8 cellular contexts compared by ENCODE assay signal in the genomic region with DNA sequence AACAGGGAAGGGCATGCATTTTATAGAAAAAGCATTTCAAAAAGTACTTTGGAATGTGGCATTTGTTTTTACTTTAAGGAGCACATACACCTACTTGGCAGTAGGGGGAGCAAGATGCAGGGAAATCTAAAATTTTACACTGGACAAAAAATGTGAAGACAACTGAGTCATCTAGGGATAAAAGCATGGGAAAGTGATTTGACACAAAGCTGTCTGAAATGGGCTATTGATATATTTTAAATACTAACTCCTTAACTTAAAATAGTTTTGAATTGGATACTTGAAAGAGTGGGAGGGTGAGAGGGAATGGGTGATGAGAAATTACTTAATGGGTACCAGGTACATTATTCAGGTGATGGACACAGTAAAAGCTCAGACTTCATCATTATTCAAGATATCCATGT. TPM values are rescaled to one million over a fixed set of nuclear protein-coding genes. Genes with fewer than 3 reads are reported as not detected.
DNase-seq lines count a peak whose midpoint lies in the region; ATAC-seq and TF ChIP-seq lines count a peak whose summit lies in the region.

No MANE protein-coding gene starts in this region.

- no peak overlapping the region for H3K18ac ChIP-seq in neuronal stem cell (ENCODE audit: low read length)

- peaks cover 3% of the 10 kb centered on the region for H3K4me1 ChIP-seq in KMS-11 (ENCODE audit: low read depth, poor library complexity, severe bottlenecking)
- H3K4me1 ChIP-seq in liver (ENCODE audit: control insufficient read depth in 4 of 4, insufficient read depth in 4 of 4, low read length in 3 of 4): peaks cover 0 to 2% (median 0%) of the 10 kb centered on the region in 4 donors
- H3K4me1 ChIP-seq in neuronal stem cell (ENCODE audit: control insufficient read depth in 2 of 2, insufficient read depth in 1 of 2, low read depth in 1 of 2, low read length in 2 of 2): no peaks in the 10 kb centered on the region

- no peak overlapping the region for H2BK15ac ChIP-seq in neuronal stem cell (ENCODE audit: low read length)

- POLR2A ChIA-PET in activated CD4-positive, alpha-beta T cell treated with anti-CD3 and anti-CD28 coated beads for 36 hours (lab: Charles Lee): no interaction called here

- H3K9ac ChIP-seq in KMS-11: no peak overlapping the region
- H3K9ac ChIP-seq in liver (ENCODE audit: low read depth in 1 of 2, low read length in 2 of 2): no peak overlapping the region
- H3K9ac ChIP-seq in neuronal stem cell (ENCODE audit: low read depth, low read length, poor library complexity): no peak overlapping the region

- intact Hi-C loops in activated CD4-positive, alpha-beta T cell treated with anti-CD3 and anti-CD28 coated beads for 36 hours (cut with DNase I, micrococcal nuclease): loop anchor here in 1 of 2 experiments (1.0 to 10.0 kb wide), 3 partner anchors 340 to 603 kb away; no protein-coding TSS in a partner anchor

- no peak overlapping the region for H2BK120ac ChIP-seq in neuronal stem cell (ENCODE audit: low read depth, low read length)

- peaks cover 16% of the 10 kb centered on the region for H3K27me3 Mint-ChIP-seq in activated CD4-positive, alpha-beta T cell treated with anti-CD3 and anti-CD28 coated beads for 36 hours
- H3K27me3 Mint-ChIP-seq in immature natural killer cell (ENCODE audit: low read depth in 3 of 3): peaks cover 0 to 1% (median 0%) of the 10 kb centered on the region in 3 donors

- no peaks in the 10 kb centered on the region for H4K20me1 ChIP-seq in KMS-11 (ENCODE audit: insufficient read depth)

- no peaks in the 10 kb centered on the region for H3K9me3 Mint-ChIP-seq in activated CD4-positive, alpha-beta T cell treated with anti-CD3 and anti-CD28 coated beads for 36 hours (ENCODE audit: low read depth)
- no peaks in the 10 kb centered on the region for H3K9me3 Mint-ChIP-seq in immature natural killer cell

- no peak overlapping the region for H3K4me2 ChIP-seq in KMS-11
- H3K4me2 ChIP-seq in neuronal stem cell (ENCODE audit: insufficient read depth, low read length, poor library complexity, severe bottlenecking): no peak overlapping the region

- no peaks in the 10 kb centered on the region for H3K36me3 Mint-ChIP-seq in activated CD4-positive, alpha-beta T cell treated with anti-CD3 and anti-CD28 coated beads for 36 hours (ENCODE audit: low read depth)
- H3K36me3 Mint-ChIP-seq in immature natural killer cell: no peaks in the 10 kb centered on the region

- H2BK5ac ChIP-seq in neuronal stem cell (ENCODE audit: low read length): no peak overlapping the region

- ATAC-seq in activated CD4-positive, alpha-beta T cell treated with anti-CD3 and anti-CD28 coated beads for 36 hours: no peak

- H3K4ac ChIP-seq in neuronal stem cell (ENCODE audit: low read length): no peak overlapping the region

- H3K27me3 ChIP-seq in KMS-11 (ENCODE audit: insufficient read depth, low read depth) (no peaks in the 10 kb centered on the region), liver (ENCODE audit: control insufficient read depth in 4 of 4, insufficient read depth in 4 of 4, low read length in 3 of 4) (peaks cover 0 to 5% (median 0%) of the 10 kb centered on the region in 4 donors), neuronal stem cell (ENCODE audit: control insufficient read depth in 3 of 3, insufficient read depth in 3 of 3, low read depth in 1 of 3, low read length in 3 of 3) (no peaks in the 10 kb centered on the region)

- H3K79me2 ChIP-seq in KMS-11 (ENCODE audit: insufficient read depth, low read depth): no peaks in the 10 kb centered on the region

- no peak overlapping the region for H3K14ac ChIP-seq in neuronal stem cell (ENCODE audit: low read length)

- H3K4me1 Mint-ChIP-seq in activated CD4-positive, alpha-beta T cell treated with anti-CD3 and anti-CD28 coated beads for 36 hours: no peaks in the 10 kb centered on the region
- H3K4me1 Mint-ChIP-seq in immature natural killer cell: no peaks in the 10 kb centered on the region

- no peak overlapping the region for H3K23ac ChIP-seq in neuronal stem cell (ENCODE audit: low read depth, low read length, poor library complexity)

- H3K4me3 Mint-ChIP-seq in activated CD4-positive, alpha-beta T cell treated with anti-CD3 and anti-CD28 coated beads for 36 hours: no peak overlapping the region
- H3K4me3 Mint-ChIP-seq in immature natural killer cell: no peak overlapping the region

- no peak overlapping the region for H2AK5ac ChIP-seq in neuronal stem cell (ENCODE audit: low read depth, low read length)

- TF ChIP-seq CTCF in KMS-11 (conservative IDR thresholded peaks at IDR 0.05; ENCODE audit: low read depth, low read length): peak; percentile 84
- peak; percentile 81 for TF ChIP-seq CTCF in liver (IDR thresholded peaks at IDR 0.05; ENCODE audit: low read depth, low read length, missing input control)

- TF ChIP-seq RAD21 in liver (IDR thresholded peaks at IDR 0.05): peak; percentile 91 to 93

- CTCF ChIA-PET in activated CD4-positive, alpha-beta T cell treated with anti-CD3 and anti-CD28 coated beads for 36 hours (lab: Charles Lee): interaction anchor here (0.6 to 1.2 kb wide), 3 partner anchors 9 to 966 kb away, joined by 3 to 4 read pairs (median 3); no protein-coding TSS in a partner anchor

- H2BK12ac ChIP-seq in neuronal stem cell (ENCODE audit: low read length): no peak overlapping the region

- DNase-seq in ELR (ENCODE audit: low read depth) (peak; percentile 32), astrocyte of the hippocampus (ENCODE audit: low read depth, low spot score) (peak; percentile 59), neuronal stem cell (ENCODE audit: low spot score) (no peak), hepatic stellate cell (ENCODE audit: low spot score) (no peak), immature natural killer cell (no peak)
- no peak for DNase-seq in activated CD4-positive, alpha-beta T cell treated with anti-CD3 and anti-CD28 coated beads for 36 hours

- H3K36me3 ChIP-seq in KMS-11 (ENCODE audit: insufficient read depth) (no peaks in the 10 kb centered on the region), liver (ENCODE audit: control insufficient read depth in 4 of 4, insufficient read depth in 3 of 4, low read depth in 1 of 4, low read length in 3 of 4) (no peaks in the 10 kb centered on the region), neuronal stem cell (replicated peaks in 1 of 2; ENCODE audit: control insufficient read depth in 2 of 2, insufficient read depth in 2 of 2, low read length in 2 of 2) (no peaks in the 10 kb centered on the region)

- H4K91ac ChIP-seq in neuronal stem cell (ENCODE audit: low read depth, low read length, poor library complexity): no peak overlapping the region

- H3K9me3 ChIP-seq in liver (ENCODE audit: control insufficient read depth in 4 of 4, low read length in 3 of 4) (no peaks in the 10 kb centered on the region), neuronal stem cell (replicated peaks in 1 of 2; ENCODE audit: control insufficient read depth in 2 of 2, insufficient read depth in 1 of 2, low read depth in 1 of 2, low read length in 2 of 2) (no peaks in the 10 kb centered on the region)

- H2AFZ ChIP-seq in KMS-11 (ENCODE audit: low read depth): no peak overlapping the region
- no peak overlapping the region for H2AFZ ChIP-seq in neuronal stem cell (ENCODE audit: low read length)

- H3K27ac ChIP-seq in KMS-11: no peak overlapping the region
- no peak overlapping the region for H3K27ac ChIP-seq in liver (ENCODE audit: low read depth in 1 of 2, low read length in 2 of 2)
- no peak overlapping the region for H3K27ac ChIP-seq in neuronal stem cell (replicated peaks; ENCODE audit: low read length)

- no peaks in the 10 kb centered on the region for H3K79me1 ChIP-seq in neuronal stem cell (ENCODE audit: low read depth, low read length)

- no peak overlapping the region for H3K27ac Mint-ChIP-seq in activated CD4-positive, alpha-beta T cell treated with anti-CD3 and anti-CD28 coated beads for 36 hours
- H3K27ac Mint-ChIP-seq in immature natural killer cell: no peak overlapping the region

- H3K4me3 ChIP-seq in KMS-11 (IDR thresholded peaks at IDR 0.05; ENCODE audit: insufficient read depth, low read depth, low read length) (no peak overlapping the region), liver (ENCODE audit: low read depth in 1 of 3, low read length in 3 of 3) (no peak overlapping the region), neuronal stem cell (ENCODE audit: low read length in 2 of 2) (no peak overlapping the region)

- no peak overlapping the region for H4K8ac ChIP-seq in neuronal stem cell (ENCODE audit: low read depth, low read length)

TF ChIP-seq in liver, 16 proteins besides CTCF, POLR2A, EP300 and RAD21 (continues in another document):
- TF ChIP-seq, protein P1, sequence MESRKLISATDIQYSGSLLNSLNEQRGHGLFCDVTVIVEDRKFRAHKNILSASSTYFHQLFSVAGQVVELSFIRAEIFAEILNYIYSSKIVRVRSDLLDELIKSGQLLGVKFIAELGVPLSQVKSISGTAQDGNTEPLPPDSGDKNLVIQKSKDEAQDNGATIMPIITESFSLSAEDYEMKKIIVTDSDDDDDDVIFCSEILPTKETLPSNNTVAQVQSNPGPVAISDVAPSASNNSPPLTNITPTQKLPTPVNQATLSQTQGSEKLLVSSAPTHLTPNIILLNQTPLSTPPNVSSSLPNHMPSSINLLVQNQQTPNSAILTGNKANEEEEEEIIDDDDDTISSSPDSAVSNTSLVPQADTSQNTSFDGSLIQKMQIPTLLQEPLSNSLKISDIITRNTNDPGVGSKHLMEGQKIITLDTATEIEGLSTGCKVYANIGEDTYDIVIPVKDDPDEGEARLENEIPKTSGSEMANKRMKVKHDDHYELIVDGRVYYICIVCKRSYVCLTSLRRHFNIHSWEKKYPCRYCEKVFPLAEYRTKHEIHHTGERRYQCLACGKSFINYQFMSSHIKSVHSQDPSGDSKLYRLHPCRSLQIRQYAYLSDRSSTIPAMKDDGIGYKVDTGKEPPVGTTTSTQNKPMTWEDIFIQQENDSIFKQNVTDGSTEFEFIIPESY (IDR thresholded peaks at IDR 0.05): no peak
- no peak for TF ChIP-seq FOXA2 (IDR thresholded peaks at IDR 0.05)
- no peak for TF ChIP-seq GABPA (IDR thresholded peaks at IDR 0.05 in 1 of 2, conservative IDR thresholded peaks at IDR 0.05 in 1 of 2)
- TF ChIP-seq RXRA (IDR thresholded peaks at IDR 0.05): no peak
- no peak for TF ChIP-seq HNF4A (conservative IDR thresholded peaks at IDR 0.05)
- TF ChIP-seq JUND (IDR thresholded peaks at IDR 0.05): no peak
- TF ChIP-seq EGR1 (IDR thresholded peaks at IDR 0.05; ENCODE audit: low read depth in 2 of 2): no peak

RNA-seq across cellular contexts. Expression of a gene that starts 15.8 kb away (rescaled TPM):
- under 1 TPM; 0.23 to 0.25 TPM for total RNA-seq in liver
- polyA plus RNA-seq in liver (under 1 TPM; 0.08 to 0.58 TPM), immature natural killer cell (not detected)
- total RNA-seq in activated CD4-positive, alpha-beta T cell treated with anti-CD3 and anti-CD28 coated beads for 36 hours: not detected
- 6.5 TPM for polyA plus RNA-seq in neuronal stem cell (2013, experiment 1 of 2)
- 6.4 TPM for polyA plus RNA-seq in neuronal stem cell (2013, experiment 2 of 2)

Comparison
In these comparisons a context has a peak if more than half of its experiments do, and no peak if none do; other contexts are left out.
1. DNase-seq: peak in ELR (single experiment) and astrocyte of the hippocampus (single experiment); none in activated CD4-positive, alpha-beta T cell treated with anti-CD3 and anti-CD28 coated beads for 36 hours (single experiment), neuronal stem cell (single experiment), hepatic stellate cell (single experiment) and immature natural killer cell (0 of 3).